8 cellular contexts compared by ENCODE assay signal in the genomic region with DNA sequence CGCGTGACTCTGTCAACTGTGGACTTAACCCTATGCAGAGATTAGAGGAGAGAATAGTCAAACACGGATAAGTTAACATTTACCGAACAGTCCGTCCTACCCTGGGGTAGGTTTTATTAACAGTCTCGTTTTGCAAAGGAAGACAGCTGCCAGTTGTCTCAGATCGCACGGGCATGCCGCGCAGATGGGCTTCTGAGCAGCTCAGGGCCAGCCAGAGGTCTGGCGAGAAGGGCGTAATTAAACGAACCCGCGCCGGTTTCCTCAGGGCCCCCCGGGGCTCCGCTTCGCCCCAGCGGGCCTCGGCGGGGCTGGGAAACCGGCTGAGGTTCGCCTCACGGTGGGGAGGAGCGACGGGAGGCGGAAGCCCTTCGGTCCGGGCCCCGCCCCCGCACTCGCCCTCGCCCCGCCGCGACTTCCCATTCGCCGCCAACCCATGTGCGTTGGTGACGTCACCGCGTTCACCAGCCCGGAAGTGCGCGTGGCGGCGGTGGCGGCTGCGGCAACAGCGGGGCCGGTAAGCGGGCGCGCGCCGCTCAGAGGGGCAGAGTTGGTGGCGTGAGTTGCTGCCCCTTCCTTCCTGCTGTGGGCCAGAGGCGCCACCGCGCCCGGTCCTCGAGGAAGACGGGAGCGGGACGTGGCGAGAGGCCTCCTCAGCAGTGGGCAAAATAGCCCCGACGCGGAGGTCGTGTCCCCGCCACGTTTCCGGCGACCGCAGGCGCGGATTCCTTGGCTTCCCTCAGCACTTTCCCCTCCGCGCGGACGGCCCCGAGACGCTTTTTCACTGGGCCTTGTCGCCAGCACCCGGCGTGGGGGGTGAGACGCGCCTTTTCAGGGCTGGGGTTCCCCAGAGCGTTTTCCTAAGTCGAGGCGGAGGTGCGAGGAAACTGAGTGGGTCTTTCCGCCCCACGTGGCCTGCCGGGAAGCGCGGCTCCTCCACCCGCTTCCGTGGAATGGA. TPM values are rescaled to one million over a fixed set of nuclear protein-coding genes. Genes with fewer than 3 reads are reported as not detected.
A peak's percentile ranks its signal among the peaks of the same experiment; 100 is the strongest.
DNase-seq lines count a peak whose midpoint lies in the region; ATAC-seq, FAIRE-seq and TF ChIP-seq lines count a peak whose summit lies in the region.

TRNT1 (plus strand) TSS at position 464 of the 955 bp plus-strand sequence. CDS start 2,101 bp downstream, outside the sequence.

- ATAC-seq in HG02763 (IDR thresholded peaks at IDR 0.05; ENCODE audit: unreplicated experiment), result peak; percentile 93
- ATAC-seq in activated naive CD8-positive, alpha-beta T cell treated with anti-CD3 and anti-CD28 coated beads, Interleukin-2, amount 50 U/mL, for 24 hours, result peak; percentile 90
- peak; percentile 99 for ATAC-seq in Right ventricle myocardium superior (ENCODE audit: poor library complexity)
- ATAC-seq in pancreas, result peak; percentile 99 to 100 (median 99)

- H3K4me3 ChIP-seq in pancreas, result peak within 1 kb of the TSS; percentile 61 to 100 (median 96)
- peak within 1 kb of the TSS; percentile 73 to 87 (median 76) for H3K4me3 ChIP-seq in thyroid gland (replicated peaks in 1 of 3)

- H3K36me3 Mint-ChIP-seq in activated naive CD8-positive, alpha-beta T cell treated with anti-CD3 and anti-CD28 coated beads, Interleukin-2, amount 50 U/mL, for 24 hours (ENCODE audit: low read depth), result peaks cover 45% of the 10 kb centered on the region

- 0 to 1% methylated on average over 94 to 100 of the region's 100 CpGs for WGBS in pancreas, 2 donors
- 1 to 2% methylated on average over 39 to 53 of the region's 100 CpGs for WGBS in thyroid gland, 2 donors

- FAIRE-seq in GM12891 (lab: Jason Lieb, UNC) (peak; percentile 99), pancreas (lab: Jason Lieb, UNC) (no peak)

- peak; percentile 94 for DNase-seq in GM12891 (ENCODE audit: insufficient read length, low spot score)
- peak; percentile 87 to 94 (median 90) for DNase-seq in NCI-H1417 (lab: John Stamatoyannopoulos, UW)
- DNase-seq in SW480 (ENCODE audit: low spot score), result peak; percentile 89
- DNase-seq in activated naive CD8-positive, alpha-beta T cell treated with anti-CD3 and anti-CD28 coated beads, Interleukin-2, amount 50 U/mL, for 24 hours, result peak; percentile 97
- DNase-seq in Right ventricle myocardium superior, result peak; percentile 97
- peak; percentile 94 to 99 (median 96) for DNase-seq in pancreas
- DNase-seq in thyroid gland, result peak; percentile 97

- peak; percentile 87 for TF ChIP-seq POLR2A in GM12891 (IDR thresholded peaks at IDR 0.05; ENCODE audit: low read depth, low read length)
- TF ChIP-seq POLR2A in thyroid gland (IDR thresholded peaks at IDR 0.05), result peak; percentile 55 to 89

- H3K27ac Mint-ChIP-seq in activated naive CD8-positive, alpha-beta T cell treated with anti-CD3 and anti-CD28 coated beads, Interleukin-2, amount 50 U/mL, for 24 hours, result peak within 1 kb of the TSS; percentile 99

- H3K9me3 Mint-ChIP-seq in activated naive CD8-positive, alpha-beta T cell treated with anti-CD3 and anti-CD28 coated beads, Interleukin-2, amount 50 U/mL, for 24 hours, result no peaks in the 10 kb centered on the region

- H3K4me1 Mint-ChIP-seq in activated naive CD8-positive, alpha-beta T cell treated with anti-CD3 and anti-CD28 coated beads, Interleukin-2, amount 50 U/mL, for 24 hours, result peaks cover 42% of the 10 kb centered on the region

- H3K27ac ChIP-seq in pancreas (peak within 1 kb of the TSS; percentile 83 to 94 (median 90)), thyroid gland (peak within 1 kb of the TSS; percentile 65 to 84 (median 79))

- H3K36me3 ChIP-seq in pancreas (peaks cover 0 to 18% (median 0%) of the 10 kb centered on the region in 3 donors), thyroid gland (peaks cover 0 to 13% of the 10 kb centered on the region in 2 donors)

- no peaks in the 10 kb centered on the region for H3K27me3 Mint-ChIP-seq in activated naive CD8-positive, alpha-beta T cell treated with anti-CD3 and anti-CD28 coated beads, Interleukin-2, amount 50 U/mL, for 24 hours

- intact Hi-C loops in Right ventricle myocardium superior (cut with DNase I), result no loop called here
- intact Hi-C loops in pancreas (cut with DNase I), result no loop called here
- intact Hi-C loops in thyroid gland (cut with DNase I), result no loop called here

- TF ChIP-seq CTCF in pancreas (IDR thresholded peaks at IDR 0.05) (no peak), thyroid gland (IDR thresholded peaks at IDR 0.05) (no peak)

- H3K4me1 ChIP-seq in pancreas, result peaks cover 0 to 7% (median 6%) of the 10 kb centered on the region in 3 donors
- peaks cover 12% of the 10 kb centered on the region in 2 donors for H3K4me1 ChIP-seq in thyroid gland

- no peaks in the 10 kb centered on the region for H3K27me3 ChIP-seq in pancreas
- H3K27me3 ChIP-seq in thyroid gland, result no peaks in the 10 kb centered on the region

- H3K4me3 Mint-ChIP-seq in activated naive CD8-positive, alpha-beta T cell treated with anti-CD3 and anti-CD28 coated beads, Interleukin-2, amount 50 U/mL, for 24 hours, result peak within 1 kb of the TSS; percentile 97

- H3K9me3 ChIP-seq in pancreas (no peaks in the 10 kb centered on the region), thyroid gland (no peaks in the 10 kb centered on the region)

TF ChIP-seq in GM12891, 5 proteins besides CTCF, POLR2A, EP300 and RAD21:
- TF ChIP-seq POU2F2 (IDR thresholded peaks at IDR 0.05; ENCODE audit: low read depth, low read length) (no peak), TAF1 (IDR thresholded peaks at IDR 0.05; ENCODE audit: low read depth, low read length) (peak; percentile 74; the same call in 1 of the 2 replicates), SPI1 (IDR thresholded peaks at IDR 0.05; ENCODE audit: low read depth, low read length) (peak; percentile 39), POLR2AphosphoS5 (IDR thresholded peaks at IDR 0.05; ENCODE audit: low read depth, low read length) (peak; percentile 93), PAX5 (IDR thresholded peaks at IDR 0.05; ENCODE audit: insufficient read depth, low read length, severe bottlenecking) (no peak)

RNA-seq across cellular contexts. Expression of gene TRNT1, which starts in this region (rescaled TPM):
- 16.2 TPM for polyA plus RNA-seq in GM12891 (2012; ENCODE audit: low read depth, missing spikeins)
- total RNA-seq in Right ventricle myocardium superior, result 14.3 TPM
- 10 to 100 TPM in 2 of 6 donors, 1 to 10 TPM in 4; 8.1 to 11.5 (median 8.4) TPM for total RNA-seq in pancreas
- polyA plus RNA-seq in pancreas, result 1 to 10 TPM; 7.6 to 8.8 TPM
- 10 to 100 TPM; 19.2 to 41.5 (median 28.2) TPM for total RNA-seq in thyroid gland

Comparison
In these comparisons a context has a peak if more than half of its experiments do, and no peak if none do; other contexts are left out.
1. Peak in every context shown above with its lines: DNase-seq, ATAC-seq, H3K4me3 ChIP-seq and H3K27ac ChIP-seq.